ENCODE assay signal across 13 cellular contexts in the genomic region with DNA sequence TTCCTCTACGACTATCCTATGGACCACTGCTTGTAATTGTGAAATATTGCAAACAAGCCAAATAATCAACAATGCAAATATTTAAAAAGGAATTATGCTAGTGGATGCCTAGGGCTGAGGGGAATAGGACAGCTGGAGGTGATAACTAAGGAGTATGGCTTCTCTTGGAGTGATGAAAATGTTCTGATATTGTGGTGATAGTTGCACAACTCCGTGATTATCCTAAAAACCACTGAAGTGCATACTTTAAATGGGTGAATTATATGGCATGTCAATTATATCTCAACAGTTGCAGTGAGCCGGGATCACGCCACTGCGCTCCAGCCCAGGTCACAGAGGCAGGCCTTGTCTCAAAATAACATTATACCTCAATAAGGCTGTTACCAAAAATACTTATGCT.
DNase-seq lines count a peak whose midpoint lies in the region; ATAC-seq and TF ChIP-seq lines count a peak whose summit lies in the region.
"Had no signal": no experiment of that assay in that cellular context is flagged by ENCODE, and none has a peak within 500 bp of the region (broad histone marks: within the 10 kb centered on the region; RNA-seq: fewer than 3 reads in every experiment).

No MANE protein-coding gene starts in this region.

- H3K9me3 Mint-ChIP-seq in nephron = no peaks in the 10 kb centered on the region
- H3K9me3 Mint-ChIP-seq: CD8-positive, alpha-beta T cell; IgD-negative memory B cell had no signal

- H3K4me1 Mint-ChIP-seq in nephron = peaks cover 21% of the 10 kb centered on the region
- H3K4me1 Mint-ChIP-seq: CD14-positive monocyte, IgD-negative memory B cell had no signal

- H3K27ac Mint-ChIP-seq in nephron = peak overlapping the region in 2 of 3 experiments; percentile 16 to 34
- H3K27ac Mint-ChIP-seq: CD8-positive, alpha-beta T cell had no signal

- H3K4me3 ChIP-seq in AG10803 (ENCODE audit: low read length) (no peak overlapping the region), gastrocnemius medialis (no peak overlapping the region), spleen (no peak overlapping the region)

- H3K9me3 ChIP-seq in gastrocnemius medialis (no peaks in the 10 kb centered on the region), spleen (no peaks in the 10 kb centered on the region)

- H3K36me3 Mint-ChIP-seq in nephron (ENCODE audit: low read depth) = no peaks in the 10 kb centered on the region
- H3K36me3 Mint-ChIP-seq: CD14-positive monocyte; CD8-positive, alpha-beta T cell; IgD-negative memory B cell had no signal

- peak; percentile 53 for DNase-seq in AG10803 (ENCODE audit: low read depth)
- peak; percentile 12 for DNase-seq in NCI-H226
- peak; percentile 38 for DNase-seq in fibroblast of gingiva (ENCODE audit: low read depth)
- no peak for DNase-seq in gastrocnemius medialis
- DNase-seq in spleen = no peak
- no peak for DNase-seq in DMS53 (lab: John Stamatoyannopoulos, UW)
- DNase-seq: CD8-positive, alpha-beta T cell; COR-L47; GF-D8 had no signal

- in situ Hi-C loops in gastrocnemius medialis (cut with MboI; ENCODE audit: low sequenced_read_pairs in 4 of 4) = no loop called here

- H3K4me1 ChIP-seq in gastrocnemius medialis = peaks cover 0 to 2% of the 10 kb centered on the region in 2 donors
- no peaks in the 10 kb centered on the region for H3K4me1 ChIP-seq in spleen

- no peak for TF ChIP-seq CTCF in AG10803 (conservative IDR thresholded peaks at IDR 0.05; ENCODE audit: low read length)
- no peak for TF ChIP-seq CTCF in nephron (IDR thresholded peaks at IDR 0.05; ENCODE audit: unreplicated experiment in 3 of 3)
- no peak for TF ChIP-seq CTCF in gastrocnemius medialis (IDR thresholded peaks at IDR 0.05 in 4 of 5, conservative IDR thresholded peaks at IDR 0.05 in 1 of 5)
- TF ChIP-seq CTCF in spleen (IDR thresholded peaks at IDR 0.05 in 8 of 11, conservative IDR thresholded peaks at IDR 0.05 in 3 of 11) = no peak

- TF ChIP-seq POLR2A in gastrocnemius medialis (IDR thresholded peaks at IDR 0.05) = no peak
- TF ChIP-seq POLR2A in spleen (IDR thresholded peaks at IDR 0.05) = no peak

- intact Hi-C loops in gastrocnemius medialis (cut with DNase I; ENCODE audit: low total_unique reads) (no loop called here), spleen (cut with DNase I; ENCODE audit: low total_unique reads) (no loop called here)

- H3K27me3 ChIP-seq in gastrocnemius medialis (no peaks in the 10 kb centered on the region), spleen (replicated peaks in 1 of 7) (no peaks in the 10 kb centered on the region)

- H3K27ac ChIP-seq in gastrocnemius medialis = no peak overlapping the region
- H3K27ac ChIP-seq in spleen = no peak overlapping the region

- 90 to 97% (median 92%) methylated on average over 5 of the region's 5 CpGs for WGBS in spleen, 5 donors

- no peak overlapping the region for H3K4me3 Mint-ChIP-seq in nephron
- H3K4me3 Mint-ChIP-seq: CD14-positive monocyte; CD8-positive, alpha-beta T cell; IgD-negative memory B cell had no signal

- no peaks in the 10 kb centered on the region for H3K36me3 ChIP-seq in gastrocnemius medialis
- no peaks in the 10 kb centered on the region for H3K36me3 ChIP-seq in spleen

- ATAC-seq in gastrocnemius medialis (no peak), HG03520 (IDR thresholded peaks at IDR 0.05; ENCODE audit: unreplicated experiment) (no peak)
- ATAC-seq: CD8-positive, alpha-beta T cell had no signal

- peaks cover 3% of the 10 kb centered on the region for H3K27me3 Mint-ChIP-seq in nephron (ENCODE audit: low read depth)

Comparison
In these comparisons a context has a peak if more than half of its experiments do, and no peak if none do; other contexts are left out.
1. DNase-seq: peak in AG10803 (single experiment), NCI-H226 (single experiment) and fibroblast of gingiva (single experiment); none in gastrocnemius medialis (0 of 2), spleen (single experiment) and DMS53 (single experiment).